22 cellular contexts compared by ENCODE assay signal in the genomic region with DNA sequence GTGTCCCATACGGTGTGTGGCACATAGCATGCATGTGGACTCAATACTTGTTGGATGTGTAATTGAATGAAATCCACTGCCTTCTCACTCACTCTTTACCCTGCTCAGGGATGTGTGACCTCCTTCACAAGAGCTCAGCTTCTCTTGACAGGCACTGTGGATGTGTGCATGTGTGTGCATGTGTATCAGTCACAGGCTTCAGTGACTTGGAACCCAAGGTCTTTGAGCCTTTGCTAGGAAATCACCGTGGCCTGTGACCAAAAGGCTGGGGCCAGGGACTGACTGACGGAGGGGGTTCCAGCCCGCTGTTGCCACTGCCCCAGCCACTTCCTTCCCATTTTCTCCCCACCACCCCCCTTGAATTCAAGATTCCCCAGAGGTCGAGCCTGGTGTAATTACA.
DNase-seq lines count a peak whose midpoint lies in the region; ATAC-seq and TF ChIP-seq lines count a peak whose summit lies in the region.
"Had no signal": no experiment of that assay in that cellular context is flagged by ENCODE, and none has a peak within 500 bp of the region (broad histone marks: within the 10 kb centered on the region; RNA-seq: fewer than 3 reads in every experiment).

No MANE protein-coding gene starts in this region.

- no peaks in the 10 kb centered on the region for H3K9me2 ChIP-seq in Karpas-422 (replicated peaks; ENCODE audit: insufficient read depth, low read length)

- no peaks in the 10 kb centered on the region for H3K9me3 ChIP-seq in BLaER1
- H3K9me3 ChIP-seq in Karpas-422 (ENCODE audit: low read length): no peaks in the 10 kb centered on the region

- H3K4me1 ChIP-seq in BLaER1 (peaks cover 17% of the 10 kb centered on the region), Karpas-422 (ENCODE audit: low read length) (no peaks in the 10 kb centered on the region)

- TF ChIP-seq CTCF in activated B cell treated with CpG ODN at 0.5 μM for 24 hours (IDR thresholded peaks at IDR 0.05) (no peak), neural crest cell (conservative IDR thresholded peaks at IDR 0.05) (no peak)

- H3K9ac ChIP-seq in BLaER1 (no peak overlapping the region), Karpas-422 (ENCODE audit: low read length) (no peak overlapping the region)
- H3K9ac ChIP-seq: GM23248 had no signal

- no peaks in the 10 kb centered on the region for H3K36me3 ChIP-seq in BLaER1
- H3K36me3 ChIP-seq in Karpas-422 (ENCODE audit: insufficient read depth, low read length): no peaks in the 10 kb centered on the region

- ATAC-seq in GM18868 (IDR thresholded peaks at IDR 0.05; ENCODE audit: unreplicated experiment) (peak; percentile 49), activated B cell treated with CpG ODN at 0.5 μM for 24 hours (ENCODE audit: low read depth) (peak; percentile 88)
- ATAC-seq: SK-N-SH treated with all-trans-retinoic acid at 6 μM for 48 hours, T-cell had no signal

- CTCF ChIA-PET in activated B cell treated with CpG ODN at 0.5 μM for 24 hours (lab: Charles Lee): interaction anchor here (2.1 kb wide), 1 partner anchor 38 kb away, joined by 6 read pairs; no protein-coding TSS in a partner anchor

- H3K27ac ChIP-seq in BLaER1 (no peak overlapping the region), Karpas-422 (ENCODE audit: low read length) (no peak overlapping the region)
- H3K27ac ChIP-seq: C4-2B, GM23248, HL-60, RWPE1 had no signal

- no peaks in the 10 kb centered on the region for H4K20me1 ChIP-seq in BLaER1
- H4K20me1 ChIP-seq in Karpas-422 (ENCODE audit: insufficient read depth, low read depth, low read length): 0 out of 2 replicates have a peak, but pooled peaks cover 3% of the 10 kb centered on the region

- H3K9me3 Mint-ChIP-seq in activated B cell treated with CpG ODN at 0.5 μM for 24 hours: no peaks in the 10 kb centered on the region
- H3K9me3 Mint-ChIP-seq in neural crest cell: no peaks in the 10 kb centered on the region
- H3K9me3 Mint-ChIP-seq: T-cell had no signal

- intact Hi-C loops in activated B cell treated with CpG ODN at 0.5 μM for 24 hours (cut with micrococcal nuclease): loop anchor here (1.0 kb wide), 1 partner anchor 17 kb away; no protein-coding TSS in a partner anchor

- DNase-seq in activated B cell treated with CpG ODN at 0.5 μM for 24 hours: no peak
- DNase-seq in neural crest cell (ENCODE audit: low read depth, low spot score): no peak
- DNase-seq in mesenteric fat pad (ENCODE audit: low spot score): no peak
- DNase-seq in Karpas-422: no peak
- DNase-seq in putamen (ENCODE audit: low spot score): no peak
- DNase-seq: DMS79; GM23248; HCEC 1CT; NCI-H1092; NCI-H1436 treated with DMSO at 0.1 percent for 48 hours; NCI-H2081 treated with DMSO at 0.1 percent for 48 hours; NCI-H345; NCI-H526 treated with DMSO at 0.1 percent for 48 hours; NK-92 treated with Interleukin-12 subunit alpha and Interleukin-12 subunit beta, amount 100 ng/mL, for 24 hours; SIG-M5; T-cell had no signal

- H2AFZ ChIP-seq in Karpas-422 (ENCODE audit: low read length): no peak overlapping the region
- H2AFZ ChIP-seq: GM23248 had no signal

- H3K4me2 ChIP-seq in BLaER1 (peak overlapping the region; percentile 72), Karpas-422 (ENCODE audit: low read depth, low read length, poor library complexity, severe bottlenecking) (no peak overlapping the region)

- POLR2A ChIA-PET in activated B cell treated with CpG ODN at 0.5 μM for 24 hours (lab: Charles Lee): interaction anchor here (1.3 to 1.9 kb wide), 2 partner anchors 16 to 284 kb away, joined by 3 to 5 read pairs; no protein-coding TSS in a partner anchor

- no peak overlapping the region for H3K4me3 ChIP-seq in BLaER1
- no peak overlapping the region for H3K4me3 ChIP-seq in Karpas-422 (ENCODE audit: low read length)
- H3K4me3 ChIP-seq: GM23248 had no signal

- H3K4me1 Mint-ChIP-seq in activated B cell treated with CpG ODN at 0.5 μM for 24 hours: peaks cover 10% of the 10 kb centered on the region
- H3K4me1 Mint-ChIP-seq in neural crest cell: peaks cover 18% of the 10 kb centered on the region
- H3K4me1 Mint-ChIP-seq: T-cell had no signal

- no peaks in the 10 kb centered on the region for H3K36me3 Mint-ChIP-seq in activated B cell treated with CpG ODN at 0.5 μM for 24 hours (ENCODE audit: low read depth)
- no peaks in the 10 kb centered on the region for H3K36me3 Mint-ChIP-seq in neural crest cell (ENCODE audit: low read depth)
- H3K36me3 Mint-ChIP-seq: T-cell had no signal

- no peaks in the 10 kb centered on the region for H3K79me2 ChIP-seq in Karpas-422 (ENCODE audit: low read length)

- H3K27me3 Mint-ChIP-seq in activated B cell treated with CpG ODN at 0.5 μM for 24 hours (peaks cover 4% of the 10 kb centered on the region), neural crest cell (ENCODE audit: low read depth) (no peaks in the 10 kb centered on the region)

- no peak overlapping the region for H3K4me3 Mint-ChIP-seq in activated B cell treated with CpG ODN at 0.5 μM for 24 hours
- H3K4me3 Mint-ChIP-seq in neural crest cell: no peak overlapping the region
- H3K4me3 Mint-ChIP-seq: T-cell had no signal

- peak overlapping the region; percentile 25 for H3K27ac Mint-ChIP-seq in activated B cell treated with CpG ODN at 0.5 μM for 24 hours
- H3K27ac Mint-ChIP-seq in neural crest cell (ENCODE audit: unreplicated experiment): peak overlapping the region; percentile 10
- H3K27ac Mint-ChIP-seq: T-cell had no signal

- H3K27me3 ChIP-seq in BLaER1 (no peaks in the 10 kb centered on the region), Karpas-422 (ENCODE audit: low read length) (no peaks in the 10 kb centered on the region)
